Comparison of ENCODE assay signal across 1 cellular context in the genomic region with DNA sequence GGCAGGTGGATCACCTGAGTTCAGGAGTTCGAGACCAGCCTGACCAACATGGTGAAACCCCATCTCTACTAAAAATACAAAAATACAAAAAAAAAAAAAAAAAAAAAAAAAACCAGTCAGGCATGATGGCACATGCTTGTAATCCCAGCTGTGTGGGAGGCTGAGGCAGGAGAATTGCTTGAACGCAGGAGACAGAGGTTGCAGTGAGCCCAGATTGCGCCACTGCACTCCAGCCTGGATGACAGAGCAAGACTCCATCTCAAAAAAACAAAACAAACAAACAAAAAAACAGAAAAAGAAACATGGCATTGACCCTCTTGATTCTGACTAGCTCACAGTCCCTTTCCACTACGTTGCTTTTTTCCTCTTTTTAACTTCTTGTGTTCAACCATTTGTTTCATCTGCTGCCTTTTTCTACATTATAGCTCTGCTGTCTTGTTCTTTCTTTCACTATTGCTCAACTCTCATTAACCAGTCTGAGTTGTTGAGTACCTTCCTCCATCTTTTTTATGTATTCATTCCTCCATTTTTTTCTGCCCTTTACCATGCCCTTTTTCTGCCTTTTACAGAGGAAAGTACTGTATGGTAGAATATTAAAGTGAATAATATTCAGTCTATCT.
A peak's percentile ranks its signal among the peaks of the same experiment; 100 is the strongest.
TF ChIP-seq lines count a peak whose summit lies in the region.

No MANE protein-coding gene starts in this region.

TF ChIP-seq in HEK293, 187 proteins besides CTCF, POLR2A, EP300 and RAD21 (continued from another document):
- TF ChIP-seq, protein P1, sequence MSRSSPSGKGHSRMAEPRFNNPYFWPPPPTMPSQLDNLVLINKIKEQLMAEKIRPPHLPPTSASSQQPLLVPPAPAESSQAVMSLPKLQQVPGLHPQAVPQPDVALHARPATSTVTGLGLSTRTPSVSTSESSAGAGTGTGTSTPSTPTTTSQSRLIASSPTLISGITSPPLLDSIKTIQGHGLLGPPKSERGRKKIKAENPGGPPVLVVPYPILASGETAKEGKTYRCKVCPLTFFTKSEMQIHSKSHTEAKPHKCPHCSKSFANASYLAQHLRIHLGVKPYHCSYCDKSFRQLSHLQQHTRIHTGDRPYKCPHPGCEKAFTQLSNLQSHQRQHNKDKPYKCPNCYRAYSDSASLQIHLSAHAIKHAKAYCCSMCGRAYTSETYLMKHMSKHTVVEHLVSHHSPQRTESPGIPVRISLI (tag by site-specific recombination; IDR thresholded peaks at IDR 0.05): peak; percentile 47; the same call in 1 of the 2 replicates
